Comparison of ENCODE assay signal across 8 cellular contexts in genomic region chr18:27605107-27605834, GRCh38.
DNase-seq lines count a peak whose midpoint lies in the region; ATAC-seq, FAIRE-seq and TF ChIP-seq lines count a peak whose summit lies in the region.

No MANE protein-coding gene starts in this region.

- TF ChIP-seq CTCF in HFFc6 (IDR thresholded peaks at IDR 0.05) (peak; percentile 92), lower lobe of right lung (IDR thresholded peaks at IDR 0.05) (peak; percentile 77)

- FAIRE-seq in RCC 7860 (lab: Jason Lieb, UNC) (peak; percentile 73), urothelium cell line (lab: Jason Lieb, UNC) (no peak)

- no peaks in the 10 kb centered on the region for H3K4me1 ChIP-seq in lower lobe of right lung

- H3K4me3 Mint-ChIP-seq in HFFc6, result no peak overlapping the region
- no peak overlapping the region for H3K4me3 Mint-ChIP-seq in effector memory CD8-positive, alpha-beta T cell

- H3K36me3 ChIP-seq in MG63, result no peaks in the 10 kb centered on the region
- no peaks in the 10 kb centered on the region for H3K36me3 ChIP-seq in lower lobe of right lung

- no peaks in the 10 kb centered on the region for H3K36me3 Mint-ChIP-seq in HFFc6 (ENCODE audit: low read depth)
- no peaks in the 10 kb centered on the region for H3K36me3 Mint-ChIP-seq in effector memory CD8-positive, alpha-beta T cell (ENCODE audit: insufficient read depth)

- H3K27ac ChIP-seq in lower lobe of right lung, result no peak overlapping the region

- H3K4me1 Mint-ChIP-seq in HFFc6 (ENCODE audit: low read depth), result peaks cover 6% of the 10 kb centered on the region; the same call in 1 of the 2 replicates
- no peaks in the 10 kb centered on the region for H3K4me1 Mint-ChIP-seq in effector memory CD8-positive, alpha-beta T cell (ENCODE audit: low read depth in 2 of 2)

- H3K27ac Mint-ChIP-seq in HFFc6, result no peak overlapping the region
- no peak overlapping the region for H3K27ac Mint-ChIP-seq in effector memory CD8-positive, alpha-beta T cell

- ATAC-seq in effector memory CD8-positive, alpha-beta T cell (replicated peaks), result peak; percentile 43
- peak; percentile 74 to 92 for ATAC-seq in lower lobe of right lung

- H3K27me3 ChIP-seq in MG63, result no peaks in the 10 kb centered on the region
- H3K27me3 ChIP-seq in lower lobe of right lung (ENCODE audit: low read depth), result no peaks in the 10 kb centered on the region

- intact Hi-C loops in lower lobe of right lung (cut with DNase I), result no loop called here

- H3K9me3 Mint-ChIP-seq in HFFc6, result no peaks in the 10 kb centered on the region
- no peaks in the 10 kb centered on the region for H3K9me3 Mint-ChIP-seq in effector memory CD8-positive, alpha-beta T cell

- DNase-seq in stimulated activated CD4-positive, alpha-beta T cell treated with anti-CD3 and anti-CD28 coated beads, Interleukin-1b, Interleukin-23, amount 100 ng/mL, for 48 hours, result peak; percentile 5
- DNase-seq in stimulated activated CD4-positive, alpha-beta T cell treated with anti-CD3 and anti-CD28 coated beads, Interleukin-4, amount 100 ng/mL, for 4 hours, result no peak
- DNase-seq in HFFc6, result peak; percentile 69
- peak; percentile 7 for DNase-seq in MG63
- DNase-seq in RCC 7860 (ENCODE audit: low spot score), result peak; percentile 42
- DNase-seq in effector memory CD8-positive, alpha-beta T cell, result no peak
- no peak for DNase-seq in lower lobe of right lung
- peak; percentile 26 for DNase-seq in urothelium cell line (ENCODE audit: low spot score)

- H3K4me3 ChIP-seq in MG63, result no peak overlapping the region
- no peak overlapping the region for H3K4me3 ChIP-seq in lower lobe of right lung

- no peaks in the 10 kb centered on the region; the same call in 1 of the 2 replicates for H3K27me3 Mint-ChIP-seq in HFFc6 (ENCODE audit: insufficient read depth)
- H3K27me3 Mint-ChIP-seq in effector memory CD8-positive, alpha-beta T cell, result no peaks in the 10 kb centered on the region

- H3K9me3 ChIP-seq in MG63, result no peaks in the 10 kb centered on the region
- H3K9me3 ChIP-seq in lower lobe of right lung, result no peaks in the 10 kb centered on the region

Comparison
In these comparisons a context has a peak if more than half of its experiments do, and no peak if none do; other contexts are left out.
1. DNase-seq: peak in stimulated activated CD4-positive, alpha-beta T cell treated with anti-CD3 and anti-CD28 coated beads, Interleukin-1b, Interleukin-23, amount 100 ng/mL, for 48 hours (single experiment), HFFc6 (single experiment), MG63 (single experiment), RCC 7860 (single experiment) and urothelium cell line (single experiment); none in stimulated activated CD4-positive, alpha-beta T cell treated with anti-CD3 and anti-CD28 coated beads, Interleukin-4, amount 100 ng/mL, for 4 hours (0 of 2), effector memory CD8-positive, alpha-beta T cell (0 of 3) and lower lobe of right lung (single experiment).